ENCODE assay signal across 1 cellular context in genomic region chr15:55685292-55685691, GRCh38.
TF ChIP-seq lines count a peak whose summit lies in the region.

No MANE protein-coding gene starts in this region.

TF ChIP-seq in GM12878, 131 proteins besides CTCF, POLR2A, EP300 and RAD21 (continued from another document):
- TF ChIP-seq, protein P1, sequence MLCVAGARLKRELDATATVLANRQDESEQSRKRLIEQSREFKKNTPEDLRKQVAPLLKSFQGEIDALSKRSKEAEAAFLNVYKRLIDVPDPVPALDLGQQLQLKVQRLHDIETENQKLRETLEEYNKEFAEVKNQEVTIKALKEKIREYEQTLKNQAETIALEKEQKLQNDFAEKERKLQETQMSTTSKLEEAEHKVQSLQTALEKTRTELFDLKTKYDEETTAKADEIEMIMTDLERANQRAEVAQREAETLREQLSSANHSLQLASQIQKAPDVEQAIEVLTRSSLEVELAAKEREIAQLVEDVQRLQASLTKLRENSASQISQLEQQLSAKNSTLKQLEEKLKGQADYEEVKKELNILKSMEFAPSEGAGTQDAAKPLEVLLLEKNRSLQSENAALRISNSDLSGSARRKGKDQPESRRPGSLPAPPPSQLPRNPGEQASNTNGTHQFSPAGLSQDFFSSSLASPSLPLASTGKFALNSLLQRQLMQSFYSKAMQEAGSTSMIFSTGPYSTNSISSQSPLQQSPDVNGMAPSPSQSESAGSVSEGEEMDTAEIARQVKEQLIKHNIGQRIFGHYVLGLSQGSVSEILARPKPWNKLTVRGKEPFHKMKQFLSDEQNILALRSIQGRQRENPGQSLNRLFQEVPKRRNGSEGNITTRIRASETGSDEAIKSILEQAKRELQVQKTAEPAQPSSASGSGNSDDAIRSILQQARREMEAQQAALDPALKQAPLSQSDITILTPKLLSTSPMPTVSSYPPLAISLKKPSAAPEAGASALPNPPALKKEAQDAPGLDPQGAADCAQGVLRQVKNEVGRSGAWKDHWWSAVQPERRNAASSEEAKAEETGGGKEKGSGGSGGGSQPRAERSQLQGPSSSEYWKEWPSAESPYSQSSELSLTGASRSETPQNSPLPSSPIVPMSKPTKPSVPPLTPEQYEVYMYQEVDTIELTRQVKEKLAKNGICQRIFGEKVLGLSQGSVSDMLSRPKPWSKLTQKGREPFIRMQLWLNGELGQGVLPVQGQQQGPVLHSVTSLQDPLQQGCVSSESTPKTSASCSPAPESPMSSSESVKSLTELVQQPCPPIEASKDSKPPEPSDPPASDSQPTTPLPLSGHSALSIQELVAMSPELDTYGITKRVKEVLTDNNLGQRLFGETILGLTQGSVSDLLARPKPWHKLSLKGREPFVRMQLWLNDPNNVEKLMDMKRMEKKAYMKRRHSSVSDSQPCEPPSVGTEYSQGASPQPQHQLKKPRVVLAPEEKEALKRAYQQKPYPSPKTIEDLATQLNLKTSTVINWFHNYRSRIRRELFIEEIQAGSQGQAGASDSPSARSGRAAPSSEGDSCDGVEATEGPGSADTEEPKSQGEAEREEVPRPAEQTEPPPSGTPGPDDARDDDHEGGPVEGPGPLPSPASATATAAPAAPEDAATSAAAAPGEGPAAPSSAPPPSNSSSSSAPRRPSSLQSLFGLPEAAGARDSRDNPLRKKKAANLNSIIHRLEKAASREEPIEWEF (IDR thresholded peaks at IDR 0.05; ENCODE audit: insufficient replicate concordance, low read depth, low read length), result no peak
- TF ChIP-seq, protein P2, sequence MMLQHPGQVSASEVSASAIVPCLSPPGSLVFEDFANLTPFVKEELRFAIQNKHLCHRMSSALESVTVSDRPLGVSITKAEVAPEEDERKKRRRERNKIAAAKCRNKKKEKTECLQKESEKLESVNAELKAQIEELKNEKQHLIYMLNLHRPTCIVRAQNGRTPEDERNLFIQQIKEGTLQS (IDR thresholded peaks at IDR 0.05; ENCODE audit: borderline replicate concordance, extremely low read depth, low read depth, low read length), result no peak
- TF ChIP-seq FOS (IDR thresholded peaks at IDR 0.05; ENCODE audit: borderline replicate concordance, extremely low read depth, insufficient read length), result no peak
- no peak for TF ChIP-seq FOXK2 (IDR thresholded peaks at IDR 0.05)
- TF ChIP-seq, protein P3, sequence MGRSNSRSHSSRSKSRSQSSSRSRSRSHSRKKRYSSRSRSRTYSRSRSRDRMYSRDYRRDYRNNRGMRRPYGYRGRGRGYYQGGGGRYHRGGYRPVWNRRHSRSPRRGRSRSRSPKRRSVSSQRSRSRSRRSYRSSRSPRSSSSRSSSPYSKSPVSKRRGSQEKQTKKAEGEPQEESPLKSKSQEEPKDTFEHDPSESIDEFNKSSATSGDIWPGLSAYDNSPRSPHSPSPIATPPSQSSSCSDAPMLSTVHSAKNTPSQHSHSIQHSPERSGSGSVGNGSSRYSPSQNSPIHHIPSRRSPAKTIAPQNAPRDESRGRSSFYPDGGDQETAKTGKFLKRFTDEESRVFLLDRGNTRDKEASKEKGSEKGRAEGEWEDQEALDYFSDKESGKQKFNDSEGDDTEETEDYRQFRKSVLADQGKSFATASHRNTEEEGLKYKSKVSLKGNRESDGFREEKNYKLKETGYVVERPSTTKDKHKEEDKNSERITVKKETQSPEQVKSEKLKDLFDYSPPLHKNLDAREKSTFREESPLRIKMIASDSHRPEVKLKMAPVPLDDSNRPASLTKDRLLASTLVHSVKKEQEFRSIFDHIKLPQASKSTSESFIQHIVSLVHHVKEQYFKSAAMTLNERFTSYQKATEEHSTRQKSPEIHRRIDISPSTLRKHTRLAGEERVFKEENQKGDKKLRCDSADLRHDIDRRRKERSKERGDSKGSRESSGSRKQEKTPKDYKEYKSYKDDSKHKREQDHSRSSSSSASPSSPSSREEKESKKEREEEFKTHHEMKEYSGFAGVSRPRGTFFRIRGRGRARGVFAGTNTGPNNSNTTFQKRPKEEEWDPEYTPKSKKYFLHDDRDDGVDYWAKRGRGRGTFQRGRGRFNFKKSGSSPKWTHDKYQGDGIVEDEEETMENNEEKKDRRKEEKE (IDR thresholded peaks at IDR 0.05), result no peak
- TF ChIP-seq BMI1 (IDR thresholded peaks at IDR 0.05; ENCODE audit: borderline replicate concordance), result no peak
- TF ChIP-seq JUND (IDR thresholded peaks at IDR 0.05; ENCODE audit: low read depth, low read length), result no peak
- TF ChIP-seq SPI1 (IDR thresholded peaks at IDR 0.05; ENCODE audit: borderline replicate concordance, insufficient read depth, low read depth, low read length), result no peak
- TF ChIP-seq, protein P4, sequence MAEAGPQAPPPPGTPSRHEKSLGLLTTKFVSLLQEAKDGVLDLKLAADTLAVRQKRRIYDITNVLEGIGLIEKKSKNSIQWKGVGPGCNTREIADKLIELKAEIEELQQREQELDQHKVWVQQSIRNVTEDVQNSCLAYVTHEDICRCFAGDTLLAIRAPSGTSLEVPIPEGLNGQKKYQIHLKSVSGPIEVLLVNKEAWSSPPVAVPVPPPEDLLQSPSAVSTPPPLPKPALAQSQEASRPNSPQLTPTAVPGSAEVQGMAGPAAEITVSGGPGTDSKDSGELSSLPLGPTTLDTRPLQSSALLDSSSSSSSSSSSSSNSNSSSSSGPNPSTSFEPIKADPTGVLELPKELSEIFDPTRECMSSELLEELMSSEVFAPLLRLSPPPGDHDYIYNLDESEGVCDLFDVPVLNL (IDR thresholded peaks at IDR 0.05; ENCODE audit: low read depth, low read length), result no peak
